Comparison of ENCODE assay signal across 1 cellular context in the genomic region with DNA sequence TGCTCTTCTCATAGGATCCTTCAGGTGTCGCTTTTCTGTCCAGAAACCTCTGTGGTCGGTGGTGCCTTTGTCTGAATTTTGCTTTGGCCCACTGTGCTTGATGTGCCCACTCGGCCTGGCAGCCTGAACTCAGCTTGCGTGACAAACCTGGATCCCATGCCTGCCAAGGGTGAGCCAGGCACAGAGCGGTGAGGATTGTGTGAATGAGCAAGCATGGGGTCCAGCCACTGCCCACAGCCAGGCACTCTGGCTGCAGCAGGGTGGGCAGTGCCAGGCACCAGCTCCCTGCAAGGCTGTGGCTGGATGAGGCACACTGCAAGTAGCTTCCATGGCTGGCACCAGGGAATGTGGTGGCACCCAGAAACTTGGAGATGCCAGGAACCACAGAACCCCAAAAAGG.
TF ChIP-seq lines count a peak whose summit lies in the region.

No MANE protein-coding gene starts in this region.

TF ChIP-seq in SK-N-SH, 30 proteins besides CTCF, POLR2A, EP300 and RAD21 (continued from another document):
- TF ChIP-seq, protein P1, sequence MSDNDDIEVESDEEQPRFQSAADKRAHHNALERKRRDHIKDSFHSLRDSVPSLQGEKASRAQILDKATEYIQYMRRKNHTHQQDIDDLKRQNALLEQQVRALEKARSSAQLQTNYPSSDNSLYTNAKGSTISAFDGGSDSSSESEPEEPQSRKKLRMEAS (IDR thresholded peaks at IDR 0.05; ENCODE audit: low read depth) = no peak
- no peak for TF ChIP-seq TAF1 (IDR thresholded peaks at IDR 0.05; ENCODE audit: borderline replicate concordance, low read depth, low read length)
- TF ChIP-seq ELF1 (IDR thresholded peaks at IDR 0.05) = no peak
- no peak for TF ChIP-seq POLR2AphosphoS5 (IDR thresholded peaks at IDR 0.05; ENCODE audit: low read depth, low read length)
- TF ChIP-seq NFIC (IDR thresholded peaks at IDR 0.05; ENCODE audit: borderline replicate concordance) = no peak
- no peak for TF ChIP-seq FOSL2 (IDR thresholded peaks at IDR 0.05; ENCODE audit: borderline replicate concordance, low read depth)
